In genomic region chr3:38544926-38545325, GRCh38 we compare ENCODE assay signal across 22 cellular contexts. TPM values are rescaled to one million over a fixed set of nuclear protein-coding genes. Genes with fewer than 3 reads are reported as not detected.
DNase-seq lines count a peak whose midpoint lies in the region; ATAC-seq, FAIRE-seq and TF ChIP-seq lines count a peak whose summit lies in the region.
"Had no signal": no experiment of that assay in that cellular context is flagged by ENCODE, and none has a peak within 500 bp of the region (broad histone marks: within the 10 kb centered on the region; RNA-seq: fewer than 3 reads in every experiment).

No MANE protein-coding gene starts in this region.

- H3K27ac Mint-ChIP-seq in activated CD4-positive, alpha-beta memory T cell treated with anti-CD3 and anti-CD28 coated beads for 36 hours, result no peak overlapping the region
- no peak overlapping the region for H3K27ac Mint-ChIP-seq in stimulated activated naive B cell treated with anti-CD40 and anti-IgM and Interleukin-4, amounts not matched to agents 10 μg/mL and 1 μg/mL and 100 μg/mL, for 72 hours

- no peak for TF ChIP-seq POLR2A in body of pancreas (IDR thresholded peaks at IDR 0.05)

- no peak for TF ChIP-seq CTCF in body of pancreas (IDR thresholded peaks at IDR 0.05)

- intact Hi-C loops in activated CD4-positive, alpha-beta memory T cell treated with anti-CD3 and anti-CD28 coated beads for 36 hours (cut with micrococcal nuclease), result no loop called here
- intact Hi-C loops in body of pancreas (cut with DNase I), result no loop called here

- H3K9ac ChIP-seq in skeletal muscle satellite cell (ENCODE audit: low read depth, low read length), result peak overlapping the region; percentile 74
- H3K9ac ChIP-seq: BLaER1 treated with 17β-estradiol and CSF1 and Interleukin-3, amounts not matched to agents 10 nM and 100 nM had no signal

- FAIRE-seq in frontal cortex (lab: Jason Lieb, UNC), result no peak
- FAIRE-seq: GM12891 had no signal

- H3K27me3 ChIP-seq in skeletal muscle satellite cell (ENCODE audit: control insufficient read depth, insufficient read depth, low read length) (no peaks in the 10 kb centered on the region), body of pancreas (no peaks in the 10 kb centered on the region)

- no peaks in the 10 kb centered on the region for H3K9me3 Mint-ChIP-seq in activated CD4-positive, alpha-beta memory T cell treated with anti-CD3 and anti-CD28 coated beads for 36 hours
- no peaks in the 10 kb centered on the region for H3K9me3 Mint-ChIP-seq in stimulated activated naive B cell treated with anti-CD40 and anti-IgM and Interleukin-4, amounts not matched to agents 10 μg/mL and 1 μg/mL and 100 μg/mL, for 72 hours
- H3K9me3 Mint-ChIP-seq: CD4-positive, alpha-beta memory T cell; IgD-negative memory B cell had no signal

- H3K4me1 ChIP-seq in skeletal muscle satellite cell (ENCODE audit: control insufficient read depth, insufficient read depth, low read length), result peaks cover 57% of the 10 kb centered on the region
- H3K4me1 ChIP-seq in body of pancreas, result no peaks in the 10 kb centered on the region
- H3K4me1 ChIP-seq: Caco-2 had no signal

- 87 to 90% methylated on average over 2 to 3 of the region's 3 CpGs for WGBS in body of pancreas, 2 donors

- H3K36me3 Mint-ChIP-seq in activated CD4-positive, alpha-beta memory T cell treated with anti-CD3 and anti-CD28 coated beads for 36 hours, result no peaks in the 10 kb centered on the region
- no peaks in the 10 kb centered on the region for H3K36me3 Mint-ChIP-seq in stimulated activated naive B cell treated with anti-CD40 and anti-IgM and Interleukin-4, amounts not matched to agents 10 μg/mL and 1 μg/mL and 100 μg/mL, for 72 hours
- H3K36me3 Mint-ChIP-seq: CD4-positive, alpha-beta memory T cell; IgD-negative memory B cell had no signal

- no peak overlapping the region for H3K4me2 ChIP-seq in skeletal muscle satellite cell (ENCODE audit: low read length)

- POLR2A ChIA-PET in activated CD4-positive, alpha-beta memory T cell treated with anti-CD3 and anti-CD28 coated beads for 36 hours (lab: Charles Lee), result no interaction called here

- peak; percentile 41 for DNase-seq in activated effector memory CD4-positive, alpha-beta T cell treated with anti-CD3 and anti-CD28 coated beads, Interleukin-2, amount 50 U/mL, for 16 hours
- no peak for DNase-seq in activated effector memory CD4-positive, alpha-beta T cell treated with Interleukin-2 at 50 U/mL for 16 hours
- peak; percentile 4 for DNase-seq in activated CD4-positive, alpha-beta memory T cell treated with anti-CD3 and anti-CD28 coated beads for 36 hours
- DNase-seq in mesenteric fat pad (ENCODE audit: low spot score) (peak; percentile 53), body of pancreas (no peak), frontal cortex (ENCODE audit: low spot score in 2 of 2) (no peak)
- DNase-seq in stimulated activated naive B cell treated with anti-CD40 and anti-IgM and Interleukin-4, amounts not matched to agents 10 μg/mL and 1 μg/mL and 100 μg/mL, for 72 hours, result no peak
- DNase-seq: 8988T; Caco-2; CD4-positive, alpha-beta memory T cell; DND-41; GOT3; MV-4-11; NCI-H1105 treated with DMSO at 0.1 percent for 48 hours; NCI-H2029 treated with DMSO at 0.1 percent for 48 hours; NCI-H524 treated with DMSO at 0.1 percent for 48 hours; NCI-H82 had no signal

- no peak overlapping the region for H3K4me3 Mint-ChIP-seq in activated CD4-positive, alpha-beta memory T cell treated with anti-CD3 and anti-CD28 coated beads for 36 hours
- no peak overlapping the region for H3K4me3 Mint-ChIP-seq in stimulated activated naive B cell treated with anti-CD40 and anti-IgM and Interleukin-4, amounts not matched to agents 10 μg/mL and 1 μg/mL and 100 μg/mL, for 72 hours
- H3K4me3 Mint-ChIP-seq: CD4-positive, alpha-beta memory T cell had no signal

- no peak overlapping the region for H3K27ac ChIP-seq in body of pancreas
- H3K27ac ChIP-seq: BLaER1 treated with 17β-estradiol and CSF1 and Interleukin-3, amounts not matched to agents 10 nM and 100 nM had no signal

- ATAC-seq in stimulated activated naive B cell treated with anti-CD40 and anti-IgM and Interleukin-4, amounts not matched to agents 10 μg/mL and 1 μg/mL and 100 μg/mL, for 72 hours (replicated peaks), result no peak
- ATAC-seq in body of pancreas, result no peak
- ATAC-seq: Panc1 had no signal

- no peaks in the 10 kb centered on the region for H3K4me1 Mint-ChIP-seq in activated CD4-positive, alpha-beta memory T cell treated with anti-CD3 and anti-CD28 coated beads for 36 hours (ENCODE audit: low read depth)
- H3K4me1 Mint-ChIP-seq in stimulated activated naive B cell treated with anti-CD40 and anti-IgM and Interleukin-4, amounts not matched to agents 10 μg/mL and 1 μg/mL and 100 μg/mL, for 72 hours, result no peaks in the 10 kb centered on the region
- H3K4me1 Mint-ChIP-seq: CD4-positive, alpha-beta memory T cell; IgD-negative memory B cell had no signal

- no peaks in the 10 kb centered on the region for H3K27me3 Mint-ChIP-seq in activated CD4-positive, alpha-beta memory T cell treated with anti-CD3 and anti-CD28 coated beads for 36 hours
- H3K27me3 Mint-ChIP-seq in stimulated activated naive B cell treated with anti-CD40 and anti-IgM and Interleukin-4, amounts not matched to agents 10 μg/mL and 1 μg/mL and 100 μg/mL, for 72 hours, result peaks cover 0 to 10% of the 10 kb centered on the region in 2 donors
- H3K27me3 Mint-ChIP-seq: CD4-positive, alpha-beta memory T cell had no signal

- CTCF ChIA-PET in activated CD4-positive, alpha-beta memory T cell treated with anti-CD3 and anti-CD28 coated beads for 36 hours (lab: Charles Lee), result no interaction called here

- no peak overlapping the region for H3K4me3 ChIP-seq in skeletal muscle satellite cell (ENCODE audit: low read length)
- no peak overlapping the region for H3K4me3 ChIP-seq in body of pancreas
- H3K4me3 ChIP-seq: BLaER1 treated with 17β-estradiol and CSF1 and Interleukin-3, amounts not matched to agents 10 nM and 100 nM had no signal

- H3K36me3 ChIP-seq in skeletal muscle satellite cell (ENCODE audit: insufficient read depth, low read length) (no peaks in the 10 kb centered on the region), body of pancreas (replicated peaks in 1 of 2; ENCODE audit: insufficient read depth in 1 of 2, low read depth in 2 of 2) (no peaks in the 10 kb centered on the region)
- H3K36me3 ChIP-seq: BLaER1 treated with 17β-estradiol and CSF1 and Interleukin-3, amounts not matched to agents 10 nM and 100 nM had no signal

- H3K9me3 ChIP-seq in skeletal muscle satellite cell (replicated peaks; ENCODE audit: low read length) (no peaks in the 10 kb centered on the region), body of pancreas (no peaks in the 10 kb centered on the region)
- H3K9me3 ChIP-seq: BLaER1 treated with 17β-estradiol and CSF1 and Interleukin-3, amounts not matched to agents 10 nM and 100 nM; Caco-2 had no signal

RNA-seq across cellular contexts. Expression of gene EXOG, which starts 48.8 kb away (rescaled TPM):
- total RNA-seq in activated CD4-positive, alpha-beta memory T cell treated with anti-CD3 and anti-CD28 coated beads for 36 hours, result 10 to 100 TPM; 11.7 to 13.0 TPM
- total RNA-seq in mesenteric fat pad, result 7.3 TPM
- total RNA-seq in skeletal muscle satellite cell (2012; rRNA removed), result 11.2 and 16.6 TPM in 2 replicates
- 10 to 100 TPM; 10.5 to 13.5 TPM for total RNA-seq in body of pancreas
- total RNA-seq in frontal cortex, result 13.5 TPM

Comparison
In these comparisons a context has a peak if more than half of its experiments do, and no peak if none do; other contexts are left out.
1. DNase-seq: peak in activated effector memory CD4-positive, alpha-beta T cell treated with anti-CD3 and anti-CD28 coated beads, Interleukin-2, amount 50 U/mL, for 16 hours (single experiment), activated CD4-positive, alpha-beta memory T cell treated with anti-CD3 and anti-CD28 coated beads for 36 hours (single experiment) and mesenteric fat pad (single experiment); none in activated effector memory CD4-positive, alpha-beta T cell treated with Interleukin-2 at 50 U/mL for 16 hours (single experiment), stimulated activated naive B cell treated with anti-CD40 and anti-IgM and Interleukin-4, amounts not matched to agents 10 μg/mL and 1 μg/mL and 100 μg/mL, for 72 hours (single experiment), body of pancreas (0 of 4) and frontal cortex (0 of 2).